14 cellular contexts compared by ENCODE assay signal in the genomic region with DNA sequence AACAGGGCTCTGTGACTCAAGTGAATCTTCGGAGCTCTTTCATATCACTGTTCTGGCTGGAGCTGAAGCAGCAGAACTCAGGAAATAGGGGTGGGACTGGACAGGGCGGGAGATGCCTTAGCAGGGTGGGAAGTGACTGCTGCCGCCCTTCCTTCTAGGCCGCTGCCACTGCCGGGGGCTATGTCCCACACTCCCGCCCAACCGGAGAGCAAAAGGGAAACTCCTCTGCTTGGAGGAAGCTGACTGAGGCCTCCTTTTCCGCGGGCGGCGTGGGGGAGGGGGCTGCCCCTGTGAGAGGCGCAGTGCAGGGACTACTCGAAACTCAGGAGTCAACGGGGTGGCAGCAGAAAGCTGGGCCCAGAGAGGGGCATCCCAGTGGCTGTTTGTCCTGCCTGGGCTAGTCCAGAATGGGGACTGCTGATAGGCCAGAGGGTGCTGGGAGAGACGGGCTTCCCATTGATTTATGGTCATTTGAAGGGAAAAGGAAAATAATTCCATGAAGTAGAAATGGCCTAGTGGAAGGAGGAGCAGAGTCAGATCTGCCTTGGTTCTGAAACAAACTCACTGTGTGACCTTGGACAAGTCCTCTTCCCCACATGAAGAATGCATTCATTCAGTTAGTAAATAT. TPM values are rescaled to one million over a fixed set of nuclear protein-coding genes. Genes with fewer than 3 reads are reported as not detected.
DNase-seq lines count a peak whose midpoint lies in the region; ATAC-seq, FAIRE-seq and TF ChIP-seq lines count a peak whose summit lies in the region.
"Had no signal": no experiment of that assay in that cellular context is flagged by ENCODE, and none has a peak within 500 bp of the region (broad histone marks: within the 10 kb centered on the region; RNA-seq: fewer than 3 reads in every experiment).

No MANE protein-coding gene starts in this region.

- no peaks in the 10 kb centered on the region for H4K20me1 ChIP-seq in endothelial cell of umbilical vein (replicated peaks; ENCODE audit: control insufficient read depth, extremely low read depth, insufficient read depth, low read length)

- intact Hi-C loops in endothelial cell of umbilical vein (cut with micrococcal nuclease) = loop anchor here (1.0 kb wide), 1 partner anchor 9 kb away; no protein-coding TSS in a partner anchor
- intact Hi-C loops in mucosa of descending colon (cut with DNase I, micrococcal nuclease) = no loop called here

- H3K36me3 ChIP-seq in endothelial cell of umbilical vein (ENCODE audit: control insufficient read depth in 2 of 2, extremely low read depth in 1 of 2, insufficient read depth in 2 of 2, low read length in 2 of 2) (no peaks in the 10 kb centered on the region), mucosa of descending colon (ENCODE audit: low read depth) (no peaks in the 10 kb centered on the region)
- H3K36me3 ChIP-seq: cardiac muscle cell, SJSA1 had no signal

- H2AFZ ChIP-seq in endothelial cell of umbilical vein (ENCODE audit: low read depth, low read length) = peak overlapping the region; percentile 75

- no peaks in the 10 kb centered on the region for H3K79me2 ChIP-seq in endothelial cell of umbilical vein (ENCODE audit: control insufficient read depth, insufficient read depth, low read length)

- H3K27me3 ChIP-seq in endothelial cell of umbilical vein (ENCODE audit: control insufficient read depth in 2 of 2, insufficient read depth in 2 of 2, low read length in 2 of 2) = no peaks in the 10 kb centered on the region
- H3K27me3 ChIP-seq: SJSA1 had no signal

- no peak overlapping the region for H3K4me3 ChIP-seq in endothelial cell of umbilical vein (replicated peaks in 1 of 3; ENCODE audit: insufficient read depth in 1 of 3, low read depth in 1 of 3, low read length in 3 of 3)
- no peak overlapping the region for H3K4me3 ChIP-seq in mucosa of descending colon
- H3K4me3 ChIP-seq: cardiac muscle cell, SJSA1 had no signal

- no peak for TF ChIP-seq POLR2A in endothelial cell of umbilical vein (IDR thresholded peaks at IDR 0.05; ENCODE audit: low read depth, low read length)

- no peak for ATAC-seq in mucosa of descending colon
- ATAC-seq in GM21360 (IDR thresholded peaks at IDR 0.05; ENCODE audit: unreplicated experiment) = no peak
- ATAC-seq in HG02678 (IDR thresholded peaks at IDR 0.05; ENCODE audit: unreplicated experiment) = no peak
- ATAC-seq: HCT116 had no signal

- H3K27ac ChIP-seq in endothelial cell of umbilical vein (ENCODE audit: insufficient read depth, low read depth, low read length) = peak overlapping the region; percentile 17
- H3K27ac ChIP-seq: cardiac muscle cell, SJSA1 had no signal

- BruUV-seq in endothelial cell of umbilical vein (replicated peaks; lab: Mats Ljungman, UMichigan) = no TSS peak

- H3K4me1 ChIP-seq in endothelial cell of umbilical vein (ENCODE audit: control insufficient read depth, extremely low read depth, insufficient read depth, low read length) (peaks cover 27% of the 10 kb centered on the region), mucosa of descending colon (ENCODE audit: low read depth) (no peaks in the 10 kb centered on the region)

- dilution Hi-C loops in endothelial cell of umbilical vein (cut with MboI; ENCODE audit: extremely low pct_ligation_motif_present, low sequenced_read_pairs) = no loop called here

- CTCF ChIA-PET in endothelial cell of umbilical vein (lab: Charles Lee) = interaction anchor here (1.9 kb wide), 1 partner anchor 26 kb away, joined by 8 read pairs; no protein-coding TSS in a partner anchor

- POLR2A ChIA-PET in endothelial cell of umbilical vein (lab: Charles Lee) = no interaction called here

- no peaks in the 10 kb centered on the region for H3K9me1 ChIP-seq in endothelial cell of umbilical vein (replicated peaks; ENCODE audit: control insufficient read depth, extremely low read depth, insufficient read depth, low read length)

- peak; percentile 67 for DNase-seq in CD1c-positive myeloid dendritic cell (ENCODE audit: extremely low spot score)
- DNase-seq in MV-4-11 (lab: John Stamatoyannopoulos, UW) = peak; percentile 58
- DNase-seq in endothelial cell of umbilical vein (ENCODE audit: low read depth, low spot score) = peak; percentile 60
- peak in 2 of 3 donors; percentile 17 to 56 for DNase-seq in mucosa of descending colon
- DNase-seq in NCI-H446 (lab: John Stamatoyannopoulos, UW) = no peak
- DNase-seq in ecto neural progenitor cell (ENCODE audit: low spot score) = no peak
- DNase-seq: CD4-positive, CD25-positive, alpha-beta regulatory T cell; glutamatergic neuron had no signal

- peak overlapping the region; percentile 19 for H3K9ac ChIP-seq in endothelial cell of umbilical vein (replicated peaks; ENCODE audit: extremely low read depth, insufficient read depth, low read length)

- TF ChIP-seq CTCF in endothelial cell of umbilical vein (IDR thresholded peaks at IDR 0.05; ENCODE audit: extremely low read depth in 1 of 2, insufficient read depth in 1 of 2, low read depth in 1 of 2, low read length in 2 of 2) (no peak), mucosa of descending colon (IDR thresholded peaks at IDR 0.05) (no peak)

- peak; percentile 91 for FAIRE-seq in endothelial cell of umbilical vein (lab: Jason Lieb, UNC)
- FAIRE-seq: HTR-8/SVneo had no signal

- no peaks in the 10 kb centered on the region for H3K9me3 ChIP-seq in endothelial cell of umbilical vein (replicated peaks; ENCODE audit: control insufficient read depth, insufficient read depth, low read length)
- H3K9me3 ChIP-seq in mucosa of descending colon = no peaks in the 10 kb centered on the region
- H3K9me3 ChIP-seq: SJSA1 had no signal

- H3K4me2 ChIP-seq in endothelial cell of umbilical vein (ENCODE audit: insufficient read depth, low read length) = peak overlapping the region; percentile 41

TF ChIP-seq in endothelial cell of umbilical vein, 7 proteins besides CTCF, POLR2A, EP300 and RAD21:
- TF ChIP-seq MYC (IDR thresholded peaks at IDR 0.05; ENCODE audit: low read depth, low read length) = no peak
- no peak for TF ChIP-seq FOS (IDR thresholded peaks at IDR 0.05; ENCODE audit: borderline replicate concordance, insufficient read depth, low read length)
- TF ChIP-seq EZH2 (IDR thresholded peaks at IDR 0.05; ENCODE audit: borderline replicate concordance, low read depth, low read length, severe bottlenecking) = no peak
- no peak for TF ChIP-seq POLR2AphosphoS5 (IDR thresholded peaks at IDR 0.05; ENCODE audit: insufficient read depth, low read depth, low read length)
- no peak for TF ChIP-seq JUN (IDR thresholded peaks at IDR 0.05; ENCODE audit: borderline replicate concordance, insufficient read depth, insufficient read length, low read depth)
- TF ChIP-seq GATA2 (IDR thresholded peaks at IDR 0.05; ENCODE audit: insufficient read depth, insufficient read length, low read depth, low read length) = no peak
- TF ChIP-seq MAX (IDR thresholded peaks at IDR 0.05; ENCODE audit: insufficient read depth, insufficient read length) = no peak

RNA-seq across cellular contexts. Expression of gene STARD8, which starts 36.9 kb away (rescaled TPM):
- total RNA-seq in endothelial cell of umbilical vein (8.4 and 14.8 TPM in 2 replicates), mucosa of descending colon (1 to 10 TPM; 1.2 to 5.5 (median 4.5) TPM)
- polyA plus RNA-seq in endothelial cell of umbilical vein = 6.3 and 6.8 TPM in 2 replicates
- 4.7 and 4.9 TPM in 2 replicates for polyA plus RNA-seq in endothelial cell of umbilical vein (2011; cell fraction: cytosol; rRNA removed)
- polyA plus RNA-seq in endothelial cell of umbilical vein (2011; cell fraction: nucleus; rRNA removed) = 13.8 and 15.7 TPM in 2 replicates
- 5.3 and 5.8 TPM in 2 replicates for polyA plus RNA-seq in endothelial cell of umbilical vein (2012)
- 12.5 and 12.7 TPM in 2 replicates for polyA minus RNA-seq in endothelial cell of umbilical vein
- 2.3 TPM for polyA minus RNA-seq in endothelial cell of umbilical vein (2011; cell fraction: cytosol; rRNA and poly(A)+ RNA removed)
- 6.0 and 7.1 TPM in 2 replicates for polyA minus RNA-seq in endothelial cell of umbilical vein (2011; cell fraction: nucleus; rRNA and poly(A)+ RNA removed)

Comparison
In these comparisons a context has a peak if more than half of its experiments do, and no peak if none do; other contexts are left out.
1. DNase-seq: peak in CD1c-positive myeloid dendritic cell (single experiment), MV-4-11 (single experiment), endothelial cell of umbilical vein (single experiment) and mucosa of descending colon (2 of 3); none in NCI-H446 (0 of 2) and ecto neural progenitor cell (single experiment).